Comparison of ENCODE assay signal across 15 cellular contexts in genomic region chrX:42087960-42088359, GRCh38.
"Had no signal": no experiment of that assay in that cellular context is flagged by ENCODE, and none has a peak within 500 bp of the region (broad histone marks: within the 10 kb centered on the region; RNA-seq: fewer than 3 reads in every experiment).

No MANE protein-coding gene starts in this region.

- H3K36me3 ChIP-seq: breast epithelium, right atrium auricular region had no signal

- H3K27me3 ChIP-seq: right atrium auricular region had no signal

- DNase-seq: activated CD4-positive, alpha-beta T cell treated with anti-CD3 and anti-CD28 coated beads for 1 hour; activated CD4-positive, alpha-beta T cell treated with anti-CD3 and anti-CD28 coated beads, Interleukin-2, amount 50 U/mL, for 48 hours; activated naive CD4-positive, alpha-beta T cell treated with Interleukin-2 at 50 U/mL for 16 hours; anterior cingulate cortex; cerebellar nuclear complex; effector CD8-positive, alpha-beta T cell; naive thymus-derived CD8-positive, alpha-beta T cell; posterior cingulate gyrus; stimulated activated CD4-positive, alpha-beta T cell treated with anti-CD3 and anti-CD28 coated beads, Interleukin-2, amount 100 ng/mL, for 48 hours had no signal

- H3K9me3 ChIP-seq: breast epithelium, right atrium auricular region had no signal

- H3K4me3 ChIP-seq: breast epithelium, right atrium auricular region had no signal

- H3K4me1 ChIP-seq: breast epithelium, right atrium auricular region had no signal

- FAIRE-seq: keratinocyte had no signal

- H3K27ac ChIP-seq: breast epithelium, right atrium auricular region had no signal

- ATAC-seq: activated T-helper 17 cell treated with anti-CD3 and anti-CD28 coated beads, Interleukin-2, amount 50 U/mL, for 72 hours; left lobe of liver; naive thymus-derived CD8-positive, alpha-beta T cell; stimulated activated memory B cell treated with anti-CD40 and anti-IgM and Interleukin-4, amounts not matched to agents 10 μg/mL and 1 μg/mL and 100 μg/mL, for 72 hours had no signal
